10 cellular contexts compared by ENCODE assay signal in the genomic region with DNA sequence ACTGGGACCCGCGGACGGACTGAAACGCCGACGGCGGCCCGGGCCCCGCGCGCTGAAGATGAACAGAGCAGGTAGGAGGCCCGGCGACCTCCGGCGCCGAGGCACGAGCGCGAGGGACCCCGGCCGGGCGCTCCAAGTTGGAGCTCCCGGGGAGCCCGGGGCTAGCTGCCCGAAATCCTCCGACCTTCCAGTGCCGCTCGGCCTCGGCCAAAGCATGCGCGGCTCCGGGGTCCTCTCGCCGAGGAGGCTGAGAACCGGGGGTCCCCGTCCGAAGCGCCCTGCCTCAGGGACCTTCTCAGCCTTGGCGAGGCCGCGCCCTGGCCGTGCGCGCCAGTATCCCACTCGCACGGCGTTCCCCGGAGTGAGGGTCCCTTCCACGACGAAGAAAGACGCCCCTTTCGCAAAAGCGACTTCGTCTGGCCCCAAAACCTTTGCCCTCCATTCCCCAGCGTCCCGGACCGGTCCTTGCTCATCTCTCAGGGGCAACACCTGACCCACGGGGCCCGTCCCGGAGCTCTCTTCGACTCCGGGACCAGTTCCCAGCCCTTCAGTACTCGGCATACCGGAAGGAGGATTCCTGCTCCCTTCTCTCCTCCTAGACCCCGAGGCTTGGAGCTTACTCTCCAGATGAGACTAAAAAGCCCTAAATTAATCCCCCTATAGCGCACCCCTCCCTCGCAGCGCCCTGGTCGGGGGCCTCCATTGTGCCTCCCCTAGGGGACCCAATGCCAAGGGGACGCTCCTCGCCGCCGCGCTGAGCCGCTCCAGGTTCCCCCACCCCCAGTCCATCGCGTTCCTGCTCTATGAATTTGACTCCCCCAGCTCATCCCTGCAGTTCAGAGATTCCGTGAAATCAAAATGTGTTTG. TPM values are rescaled to one million over a fixed set of nuclear protein-coding genes. Genes with fewer than 3 reads are reported as not detected.
DNase-seq lines count a peak whose midpoint lies in the region; ATAC-seq and TF ChIP-seq lines count a peak whose summit lies in the region.
"Had no signal": no experiment of that assay in that cellular context is flagged by ENCODE, and none has a peak within 500 bp of the region (broad histone marks: within the 10 kb centered on the region; RNA-seq: fewer than 3 reads in every experiment).

No MANE protein-coding gene starts in this region.

- H4K8ac ChIP-seq in neuronal stem cell (ENCODE audit: low read depth, low read length), result no peak overlapping the region

- no peaks in the 10 kb centered on the region for H4K20me1 ChIP-seq in mammary epithelial cell (ENCODE audit: insufficient read depth, low read length)

- no peaks in the 10 kb centered on the region for H3K9me3 ChIP-seq in breast epithelium
- H3K9me3 ChIP-seq in mammary epithelial cell (replicated peaks; ENCODE audit: insufficient read depth, low read length), result no peaks in the 10 kb centered on the region
- H3K9me3 ChIP-seq in neuronal stem cell (replicated peaks in 1 of 2; ENCODE audit: control insufficient read depth in 2 of 2, insufficient read depth in 1 of 2, low read depth in 1 of 2, low read length in 2 of 2), result no peaks in the 10 kb centered on the region
- H3K9me3 ChIP-seq in uterus, result no peaks in the 10 kb centered on the region
- H3K9me3 ChIP-seq: body of pancreas had no signal

- BruUV-seq in mammary epithelial cell (replicated peaks; lab: Mats Ljungman, UMichigan), result no TSS peak

- H3K79me1 ChIP-seq in neuronal stem cell (ENCODE audit: low read depth, low read length), result no peaks in the 10 kb centered on the region

- H3K27me3 ChIP-seq in breast epithelium (peaks cover 0 to 22% of the 10 kb centered on the region in 2 donors), mammary epithelial cell (ENCODE audit: insufficient read depth, low read length) (peaks cover 21% of the 10 kb centered on the region), neuronal stem cell (ENCODE audit: control insufficient read depth in 3 of 3, insufficient read depth in 3 of 3, low read depth in 1 of 3, low read length in 3 of 3) (peaks cover 16 to 90% (median 40%) of the 10 kb centered on the region in 3 experiments), uterus (no peaks in the 10 kb centered on the region)

- H2AFZ ChIP-seq in mammary epithelial cell (ENCODE audit: low read depth, low read length), result no peak overlapping the region
- H2AFZ ChIP-seq in neuronal stem cell (ENCODE audit: low read length), result peak overlapping the region; percentile 59

- H2AK5ac ChIP-seq in neuronal stem cell (ENCODE audit: low read depth, low read length), result no peak overlapping the region

- in situ Hi-C loops in mammary epithelial cell (cut with MboI; ENCODE audit: low sequenced_read_pairs in 2 of 2), result no loop called here

- H3K4me1 ChIP-seq in breast epithelium (no peaks in the 10 kb centered on the region), mammary epithelial cell (ENCODE audit: insufficient read depth, low read length) (no peaks in the 10 kb centered on the region), neuronal stem cell (ENCODE audit: control insufficient read depth in 2 of 2, insufficient read depth in 1 of 2, low read depth in 1 of 2, low read length in 2 of 2) (peaks cover 0 to 4% of the 10 kb centered on the region in 2 donors), uterus (no peaks in the 10 kb centered on the region)
- H3K4me1 ChIP-seq: body of pancreas had no signal

- peak overlapping the region; percentile 52 to 84 for H3K27ac ChIP-seq in breast epithelium
- H3K27ac ChIP-seq in mammary epithelial cell (ENCODE audit: insufficient read depth, low read depth, low read length), result no peak overlapping the region
- no peak overlapping the region for H3K27ac ChIP-seq in neuronal stem cell (replicated peaks; ENCODE audit: low read length)
- peak overlapping the region; percentile 83 to 85 for H3K27ac ChIP-seq in uterus

- H3K36me3 ChIP-seq in breast epithelium (no peaks in the 10 kb centered on the region), mammary epithelial cell (ENCODE audit: insufficient read depth, low read length) (no peaks in the 10 kb centered on the region), neuronal stem cell (replicated peaks in 1 of 2; ENCODE audit: control insufficient read depth in 2 of 2, insufficient read depth in 2 of 2, low read length in 2 of 2) (no peaks in the 10 kb centered on the region), uterus (no peaks in the 10 kb centered on the region)

- no peak overlapping the region for H2BK15ac ChIP-seq in neuronal stem cell (ENCODE audit: low read length)

- CTCF ChIA-PET in mammary epithelial cell (lab: Charles Lee; ENCODE audit: low non-redundant PET), result no interaction called here

- DNase-seq in breast epithelium (ENCODE audit: low spot score in 2 of 2) (no peak), mammary epithelial cell (no peak), left ventricle myocardium superior (peak; percentile 40), neuronal stem cell (ENCODE audit: low spot score) (no peak), uterus (no peak), GDM1 (lab: John Stamatoyannopoulos, UW) (no peak)
- DNase-seq: activated CD4-positive, CD25-positive, alpha-beta regulatory T cell treated with anti-CD3 and anti-CD28 coated beads, Interleukin-2, amount 50 U/mL, for 72 hours; body of pancreas had no signal

- dilution Hi-C loops in mammary epithelial cell (cut with HindIII; ENCODE audit: low sequenced_read_pairs), result no loop called here

- no peak overlapping the region for H2BK120ac ChIP-seq in neuronal stem cell (ENCODE audit: low read depth, low read length)

- H3K14ac ChIP-seq in neuronal stem cell (ENCODE audit: low read length), result no peak overlapping the region

- intact Hi-C loops in breast epithelium (cut with DNase I; ENCODE audit: low total_unique reads) (no loop called here), mammary epithelial cell (cut with micrococcal nuclease) (no loop called here), left ventricle myocardium superior (cut with micrococcal nuclease) (no loop called here), uterus (cut with DNase I; ENCODE audit: low total_unique reads) (no loop called here)

- 24% methylated on average over 19 of the region's 78 CpGs for WGBS in mammary epithelial cell (ENCODE audit: low coverage, missing lambda C conversion rate)
- no CpG with 5 or more reads among the region's 78 CpGs for WGBS in neuronal stem cell (ENCODE audit: extremely low coverage in 2 of 2, insufficient read length in 2 of 2, insufficient replicate concordance in 1 of 2), 2 donors

- TF ChIP-seq POLR2A in breast epithelium (IDR thresholded peaks at IDR 0.05) (no peak), uterus (IDR thresholded peaks at IDR 0.05) (peak in 1 of 2 donors; percentile 15)

- ATAC-seq in left ventricle myocardium superior (peak; percentile 43), GM21529 (IDR thresholded peaks at IDR 0.05; ENCODE audit: unreplicated experiment) (no peak), HG02588 (IDR thresholded peaks at IDR 0.05; ENCODE audit: unreplicated experiment) (no peak)

- H3K9ac ChIP-seq in mammary epithelial cell (ENCODE audit: insufficient read depth, low read length), result no peak overlapping the region
- H3K9ac ChIP-seq in neuronal stem cell (ENCODE audit: low read depth, low read length, poor library complexity), result peak overlapping the region; percentile 61

- no peak overlapping the region for H3K23ac ChIP-seq in neuronal stem cell (ENCODE audit: low read depth, low read length, poor library complexity)

- no peak overlapping the region for H2BK12ac ChIP-seq in neuronal stem cell (ENCODE audit: low read length)

- no peaks in the 10 kb centered on the region for H3K79me2 ChIP-seq in mammary epithelial cell (ENCODE audit: insufficient read depth, low read length)

- peak overlapping the region; percentile 13 for H3K18ac ChIP-seq in neuronal stem cell (ENCODE audit: low read length)

- H3K4me2 ChIP-seq in mammary epithelial cell (ENCODE audit: insufficient read depth, low read depth, low read length) (no peak overlapping the region), neuronal stem cell (ENCODE audit: insufficient read depth, low read length, poor library complexity, severe bottlenecking) (peak overlapping the region; percentile 66)

- TF ChIP-seq CTCF in breast epithelium (IDR thresholded peaks at IDR 0.05) (no peak), mammary epithelial cell (conservative IDR thresholded peaks at IDR 0.05 in 1 of 2, IDR thresholded peaks at IDR 0.05 in 1 of 2; ENCODE audit: extremely low read depth in 1 of 2, insufficient read depth in 1 of 2, low read depth in 1 of 2, low read length in 2 of 2) (no peak), uterus (IDR thresholded peaks at IDR 0.05) (no peak)

- H4K91ac ChIP-seq in neuronal stem cell (ENCODE audit: low read depth, low read length, poor library complexity), result no peak overlapping the region

- H2BK5ac ChIP-seq in neuronal stem cell (ENCODE audit: low read length), result no peak overlapping the region

- H3K4ac ChIP-seq in neuronal stem cell (ENCODE audit: low read length), result no peak overlapping the region

- peak overlapping the region; percentile 56 to 84 (median 76) for H3K4me3 ChIP-seq in breast epithelium
- H3K4me3 ChIP-seq in mammary epithelial cell (replicated peaks in 1 of 3; ENCODE audit: insufficient read depth in 1 of 3, low read depth in 2 of 3, low read length in 3 of 3), result no peak overlapping the region
- H3K4me3 ChIP-seq in neuronal stem cell (ENCODE audit: low read length in 2 of 2), result peak overlapping the region in 1 of 2 donors; percentile 71
- H3K4me3 ChIP-seq in uterus, result peak overlapping the region; percentile 43 to 73
- H3K4me3 ChIP-seq: body of pancreas had no signal

RNA-seq across cellular contexts. Expression of a gene that starts 7.7 kb away (rescaled TPM):
- total RNA-seq in breast epithelium, result 10 to 100 TPM in 2 of 3 donors, 1 to 10 TPM in 1; 7.3 to 28.2 (median 18.7) TPM
- total RNA-seq in mammary epithelial cell, result not detected
- not detected for polyA plus RNA-seq in mammary epithelial cell
- not detected for polyA minus RNA-seq in mammary epithelial cell
- 16.3 TPM for total RNA-seq in left ventricle myocardium superior
- 0.39 TPM for polyA plus RNA-seq in neuronal stem cell (2013, experiment 1 of 2)
- 0.43 TPM for polyA plus RNA-seq in neuronal stem cell (2013, experiment 2 of 2)
- 10 to 100 TPM in 3 of 4 donors, 1 to 10 TPM in 1; 10.0 to 66.8 (median 19.2) TPM for total RNA-seq in uterus

Comparison
In these comparisons a context has a peak if more than half of its experiments do, and no peak if none do; other contexts are left out.
1. H3K27ac ChIP-seq: peak in breast epithelium (2 of 2) and uterus (2 of 2); none in mammary epithelial cell (single experiment) and neuronal stem cell (single experiment).
2. H3K4me3 ChIP-seq: peak in breast epithelium (3 of 3) and uterus (2 of 2); none in mammary epithelial cell (0 of 3).
3. RNA of a gene that starts 7.7 kb away (total RNA-seq): 10.0 to 66.8 TPM in uterus, 7.3 to 28.2 TPM in breast epithelium and 16.3 TPM in left ventricle myocardium superior (single experiment); not detected in mammary epithelial cell; every median in the first group is over 4 times any median in the second.